1 cellular context compared by ENCODE assay signal in genomic region chr3:104362319-104362718, GRCh38.
TF ChIP-seq lines count a peak whose summit lies in the region.

No MANE protein-coding gene starts in this region.

TF ChIP-seq in HCT116, 20 proteins besides CTCF, POLR2A, EP300 and RAD21:
- TF ChIP-seq FOSL1 (IDR thresholded peaks at IDR 0.05; ENCODE audit: low read depth) = no peak
- no peak for TF ChIP-seq YY1 (IDR thresholded peaks at IDR 0.05; ENCODE audit: extremely low read depth, insufficient replicate concordance, low read depth, low read length)
- TF ChIP-seq ELF1 (IDR thresholded peaks at IDR 0.05; ENCODE audit: borderline replicate concordance, low read depth) = no peak
- TF ChIP-seq JUND (IDR thresholded peaks at IDR 0.05) = no peak
- no peak for TF ChIP-seq SRF (IDR thresholded peaks at IDR 0.05; ENCODE audit: low read depth)
- no peak for TF ChIP-seq ZFX (IDR thresholded peaks at IDR 0.05)
- no peak for TF ChIP-seq EGR1 (IDR thresholded peaks at IDR 0.05; ENCODE audit: low read depth)
- TF ChIP-seq TCF7L2 (IDR thresholded peaks at IDR 0.05; ENCODE audit: borderline replicate concordance, extremely low read depth, insufficient read depth, insufficient read length) = no peak
- no peak for TF ChIP-seq EZH2phosphoT487 (IDR thresholded peaks at IDR 0.05; ENCODE audit: borderline replicate concordance)
- TF ChIP-seq EZH2 (IDR thresholded peaks at IDR 0.05) = no peak
- no peak for TF ChIP-seq POLR2AphosphoS5 (IDR thresholded peaks at IDR 0.05; ENCODE audit: low read depth, low read length)
